In genomic region chr11:117178210-117179034, GRCh38 we compare ENCODE assay signal across 1 cellular context.
TF ChIP-seq lines count a peak whose summit lies in the region.

Gene SIDT2, plus strand, starts transcription at chr11:117178743. Its CDS starts 521 bp downstream, at chr11:117179264.

TF ChIP-seq in K562, 482 proteins besides CTCF, POLR2A, EP300 and RAD21 (continued from another document and continues in another):
- TF ChIP-seq ZBTB26 (CRISPR knock-in tag; IDR thresholded peaks at IDR 0.05) = no peak
- TF ChIP-seq MLLT1 (IDR thresholded peaks at IDR 0.05) = no peak
- TF ChIP-seq HNRNPL (IDR thresholded peaks at IDR 0.05; ENCODE audit: low read depth, low read length) = no peak
- TF ChIP-seq DPF2 (IDR thresholded peaks at IDR 0.05) = no peak
- 0 out of 2 replicates have a peak, but pooled peaks have one; percentile 10 for TF ChIP-seq TEAD4 (IDR thresholded peaks at IDR 0.05; ENCODE audit: low read length)
- no peak for TF ChIP-seq TEAD4 (CRISPR knock-in tag; IDR thresholded peaks at IDR 0.05; ENCODE audit: borderline replicate concordance)
- TF ChIP-seq ELF2 (CRISPR knock-in tag; IDR thresholded peaks at IDR 0.05) = no peak
- peak; percentile 53 for TF ChIP-seq HMGN3 (IDR thresholded peaks at IDR 0.05; ENCODE audit: borderline replicate concordance, extremely low read depth, insufficient read length, low read depth, low read length)
- no peak for TF ChIP-seq THRB (CRISPR knock-in tag; conservative IDR thresholded peaks at IDR 0.05)
- peak; percentile 80; the same call in 1 of the 2 replicates for TF ChIP-seq ZBTB7A (IDR thresholded peaks at IDR 0.05; ENCODE audit: borderline replicate concordance, control insufficient read depth, low read depth, low read length)
- TF ChIP-seq GTF2A2 (tag; IDR thresholded peaks at IDR 0.05) = no peak
- no peak for TF ChIP-seq ZNF707 (CRISPR knock-in tag; conservative IDR thresholded peaks at IDR 0.05)
- TF ChIP-seq CBFB (CRISPR knock-in tag; IDR thresholded peaks at IDR 0.05) = no peak
- no peak for TF ChIP-seq ZNF583 (CRISPR knock-in tag; IDR thresholded peaks at IDR 0.05)
- no peak for TF ChIP-seq PHF20 (IDR thresholded peaks at IDR 0.05; ENCODE audit: partially characterized antibody)
- TF ChIP-seq HMGXB4 (CRISPR knock-in tag; IDR thresholded peaks at IDR 0.05) = no peak
- TF ChIP-seq KAT8 (IDR thresholded peaks at IDR 0.05; ENCODE audit: low read depth) = no peak
- no peak for TF ChIP-seq NR2C1 (IDR thresholded peaks at IDR 0.05)
- TF ChIP-seq NR2C1 (tag; IDR thresholded peaks at IDR 0.05) = no peak
- TF ChIP-seq RERE (CRISPR knock-in tag; IDR thresholded peaks at IDR 0.05; ENCODE audit: borderline replicate concordance) = no peak
- TF ChIP-seq CCAR2 (IDR thresholded peaks at IDR 0.05; ENCODE audit: low read depth, low read length) = no peak
- TF ChIP-seq ZNF280B (CRISPR knock-in tag; IDR thresholded peaks at IDR 0.05) = no peak
- no peak for TF ChIP-seq EZH2 (IDR thresholded peaks at IDR 0.05; ENCODE audit: borderline replicate concordance, low read depth, low read length)
- TF ChIP-seq PML (IDR thresholded peaks at IDR 0.05; ENCODE audit: low read length) = no peak; the same call in 1 of the 2 replicates
- TF ChIP-seq MXI1 (IDR thresholded peaks at IDR 0.05; ENCODE audit: low read depth, low read length) = no peak
- TF ChIP-seq NRF1 (conservative IDR thresholded peaks at IDR 0.05 in 1 of 2, IDR thresholded peaks at IDR 0.05 in 1 of 2) = peak; percentile 85 to 87
- no peak for TF ChIP-seq BRF1 (IDR thresholded peaks at IDR 0.05; ENCODE audit: borderline replicate concordance, extremely low read depth, insufficient read length)
- no peak for TF ChIP-seq THAP7 (CRISPR knock-in tag; IDR thresholded peaks at IDR 0.05)
- no peak for TF ChIP-seq ZNF785 (CRISPR knock-in tag; IDR thresholded peaks at IDR 0.05)
- TF ChIP-seq ZNF699 (CRISPR knock-in tag; IDR thresholded peaks at IDR 0.05; ENCODE audit: insufficient replicate concordance) = no peak
- no peak for TF ChIP-seq STAT5A (IDR thresholded peaks at IDR 0.05; ENCODE audit: borderline replicate concordance, low read length)
- no peak for TF ChIP-seq XRCC4 (IDR thresholded peaks at IDR 0.05; ENCODE audit: extremely low read depth, insufficient read depth, insufficient read length)
- no peak for TF ChIP-seq RBM39 (optimal IDR thresholded peaks at IDR 0.05; ENCODE audit: low read depth, low read length)
- peak; percentile 66 for TF ChIP-seq EGR1 (conservative IDR thresholded peaks at IDR 0.05)
- 0 out of 2 replicates have a peak, but pooled peaks have one; percentile 30 for TF ChIP-seq C11orf30 (IDR thresholded peaks at IDR 0.05; ENCODE audit: low read depth)
- TF ChIP-seq ZBTB49 (CRISPR knock-in tag; IDR thresholded peaks at IDR 0.05; ENCODE audit: borderline replicate concordance) = no peak
- TF ChIP-seq SUPT5H (IDR thresholded peaks at IDR 0.05) = peak; percentile 57; the same call in 1 of the 2 replicates
- no peak for TF ChIP-seq ZSCAN32 (CRISPR knock-in tag; IDR thresholded peaks at IDR 0.05)
- TF ChIP-seq HDAC3 (IDR thresholded peaks at IDR 0.05; ENCODE audit: borderline replicate concordance, partially characterized antibody) = no peak
- no peak for TF ChIP-seq ZBTB34 (CRISPR knock-in tag; IDR thresholded peaks at IDR 0.05)
- no peak for TF ChIP-seq ARHGAP35 (IDR thresholded peaks at IDR 0.05; ENCODE audit: partially characterized antibody)
- no peak for TF ChIP-seq TCF7L2 (IDR thresholded peaks at IDR 0.05; ENCODE audit: low read depth, low read length)
- TF ChIP-seq DACH1 (IDR thresholded peaks at IDR 0.05; ENCODE audit: partially characterized antibody) = no peak
- TF ChIP-seq BHLHE40 (IDR thresholded peaks at IDR 0.05; ENCODE audit: low read length) = peak; percentile 62
- TF ChIP-seq BDP1 (IDR thresholded peaks at IDR 0.05; ENCODE audit: insufficient read depth, insufficient read length) = no peak
- no peak for TF ChIP-seq ZNF780A (CRISPR knock-in tag; IDR thresholded peaks at IDR 0.05)
- TF ChIP-seq EHMT2 (IDR thresholded peaks at IDR 0.05) = no peak
- no peak for TF ChIP-seq SNRNP70 (optimal IDR thresholded peaks at IDR 0.05; ENCODE audit: low read depth, low read length)
- no peak for TF ChIP-seq ZNF740 (CRISPR knock-in tag; IDR thresholded peaks at IDR 0.05)
- no peak for TF ChIP-seq ZNF740 (tag; IDR thresholded peaks at IDR 0.05)
- peak; percentile 35 for TF ChIP-seq TBP (optimal IDR thresholded peaks at IDR 0.05; ENCODE audit: low read depth, low read length)
- no peak for TF ChIP-seq U2AF2 (optimal IDR thresholded peaks at IDR 0.05; ENCODE audit: low read depth, low read length)
